Comparison of ENCODE assay signal across 8 cellular contexts in genomic region chr2:236168110-236169067, GRCh38. TPM values are rescaled to one million over a fixed set of nuclear protein-coding genes. Genes with fewer than 3 reads are reported as not detected.
DNase-seq lines count a peak whose midpoint lies in the region; ATAC-seq and TF ChIP-seq lines count a peak whose summit lies in the region.

GBX2 (minus strand) TSS chr2:236168386; CDS start chr2:236167971, 415 bp downstream.

- no peaks in the 10 kb centered on the region for H3K79me2 ChIP-seq in SK-N-SH (ENCODE audit: insufficient read depth)

- POLR2A ChIA-PET in SK-N-SH (lab: Yijun Ruan, JAX) = interaction anchor here (1.2 kb wide), 1 partner anchor 10 kb away, joined by 3 read pairs; no protein-coding TSS in a partner anchor

- no peaks in the 10 kb centered on the region for H3F3A ChIP-seq in SK-N-SH (replicated peaks; ENCODE audit: insufficient read depth)

- no peaks in the 10 kb centered on the region for H3K36me3 ChIP-seq in SK-N-SH (replicated peaks in 1 of 2; ENCODE audit: control insufficient read depth in 1 of 2, insufficient read depth in 2 of 2, low read length in 1 of 2)

- no peak for TF ChIP-seq CTCF in AG10803 (conservative IDR thresholded peaks at IDR 0.05; ENCODE audit: low read length)
- TF ChIP-seq CTCF in SK-N-SH (IDR thresholded peaks at IDR 0.05) = no peak

- peak within 1 kb of the TSS; percentile 34 for H3K4me3 ChIP-seq in AG10803 (ENCODE audit: low read length)
- H3K4me3 ChIP-seq in SK-N-SH (ENCODE audit: low read depth in 2 of 2, low read length in 1 of 2) = peak within 1 kb of the TSS; percentile 34 to 60

- H3K9me3 ChIP-seq in SK-N-SH = no peaks in the 10 kb centered on the region

- CTCF ChIA-PET in SK-N-SH (lab: Yijun Ruan, JAX) = interaction anchor here (1.0 to 5.2 kb wide), 4 partner anchors 9 to 402 kb away, joined by 3 to 43 read pairs (median 31); no protein-coding TSS in a partner anchor

- WGBS in SK-N-SH (ENCODE audit: low lambda C conversion rate) = 10% methylated on average over 40 of the region's 105 CpGs

- TF ChIP-seq EP300 in SK-N-SH (IDR thresholded peaks at IDR 0.05; ENCODE audit: borderline replicate concordance in 1 of 2, low read depth in 1 of 2, low read length in 1 of 2) = no peak

- no peak for TF ChIP-seq RAD21 in SK-N-SH (IDR thresholded peaks at IDR 0.05; ENCODE audit: low read length)

- no peaks in the 10 kb centered on the region for H4K20me1 ChIP-seq in SK-N-SH (ENCODE audit: insufficient read depth)

- H3K27ac ChIP-seq in SK-N-SH (ENCODE audit: low read depth in 2 of 2, low read length in 1 of 2) = no peak within 1 kb of the TSS

- H3K27me3 ChIP-seq in SK-N-SH (ENCODE audit: insufficient read depth) = peaks cover 92% of the 10 kb centered on the region

- H3K9me2 ChIP-seq in SK-N-SH = no peaks in the 10 kb centered on the region

- H3K4me1 ChIP-seq in SK-N-SH (ENCODE audit: control insufficient read depth in 1 of 2, insufficient read depth in 2 of 2, low read depth in 1 of 2, low read length in 1 of 2) = peaks cover 0 to 12% of the 10 kb centered on the region in 2 experiments; a peak in 2 of 4 replicates

- H3K9ac ChIP-seq in SK-N-SH = no peak within 1 kb of the TSS

- peak within 1 kb of the TSS; percentile 81 for H3K4me2 ChIP-seq in SK-N-SH

- peak; percentile 48 for DNase-seq in AG10803 (ENCODE audit: low read depth)
- DNase-seq in HT1080 (ENCODE audit: low read depth) = peak; percentile 77
- peak; percentile 91 for DNase-seq in SK-N-SH
- DNase-seq in glomerular visceral epithelial cell (ENCODE audit: extremely low spot score) = peak; percentile 94
- DNase-seq in renal cortical epithelial cell (ENCODE audit: low read depth) = peak; percentile 36
- no peak for DNase-seq in activated naive CD4-positive, alpha-beta T cell treated with anti-CD3 and anti-CD28 coated beads, Interleukin-2, amount 50 U/mL, for 16 hours
- no peak for DNase-seq in stimulated activated CD4-positive, alpha-beta T cell treated with anti-CD3 and anti-CD28 coated beads, Interleukin-4, amount 100 ng/mL, for 24 hours

- no peak for ATAC-seq in GM18861 (IDR thresholded peaks at IDR 0.05; ENCODE audit: unreplicated experiment)

- no peak within 1 kb of the TSS for H2AFZ ChIP-seq in SK-N-SH (ENCODE audit: low read depth)

TF ChIP-seq in SK-N-SH, 30 proteins besides CTCF, POLR2A, EP300 and RAD21:
- TF ChIP-seq, protein P1, sequence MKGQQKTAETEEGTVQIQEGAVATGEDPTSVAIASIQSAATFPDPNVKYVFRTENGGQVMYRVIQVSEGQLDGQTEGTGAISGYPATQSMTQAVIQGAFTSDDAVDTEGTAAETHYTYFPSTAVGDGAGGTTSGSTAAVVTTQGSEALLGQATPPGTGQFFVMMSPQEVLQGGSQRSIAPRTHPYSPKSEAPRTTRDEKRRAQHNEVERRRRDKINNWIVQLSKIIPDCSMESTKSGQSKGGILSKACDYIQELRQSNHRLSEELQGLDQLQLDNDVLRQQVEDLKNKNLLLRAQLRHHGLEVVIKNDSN (IDR thresholded peaks at IDR 0.05; ENCODE audit: borderline replicate concordance, low read depth) = peak; percentile 91
- no peak for TF ChIP-seq MXI1 (IDR thresholded peaks at IDR 0.05; ENCODE audit: low read depth, low read length)
- TF ChIP-seq, protein P2, sequence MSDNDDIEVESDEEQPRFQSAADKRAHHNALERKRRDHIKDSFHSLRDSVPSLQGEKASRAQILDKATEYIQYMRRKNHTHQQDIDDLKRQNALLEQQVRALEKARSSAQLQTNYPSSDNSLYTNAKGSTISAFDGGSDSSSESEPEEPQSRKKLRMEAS (IDR thresholded peaks at IDR 0.05; ENCODE audit: low read depth) = peak; percentile 21; the same call in 1 of the 2 replicates

RNA-seq across cellular contexts. Expression of gene GBX2, which starts in this region (rescaled TPM):
- total RNA-seq in HT1080 (2014; rRNA removed; shearing (Covaris generic)) = 1.9 and 3.7 TPM in 2 replicates
- polyA plus RNA-seq in HT1080 (2015; cell fraction: cytosol; rRNA removed) = 2.1 and 2.3 TPM in 2 replicates
- 0.75 and 0.82 TPM in 2 replicates for polyA plus RNA-seq in HT1080 (2015; cell fraction: nucleus; rRNA removed)
- polyA plus RNA-seq in SK-N-SH (2012; rRNA removed) = 0.03 and 0.16 TPM in 2 replicates
- polyA plus RNA-seq in SK-N-SH (2012; cell fraction: cytosol; rRNA removed) = 0.08 and 0.14 TPM in 2 replicates
- 0.14 and 0.33 TPM in 2 replicates for polyA plus RNA-seq in SK-N-SH (2012; cell fraction: nucleus; rRNA removed)
- total RNA-seq in renal cortical epithelial cell = 1.0 TPM in 1 of 2 replicates, not detected in the other

Comparison
In these comparisons a context has a peak if more than half of its experiments do, and no peak if none do; other contexts are left out.
1. Peak in DNase-seq, H3K4me3 ChIP-seq and H3K4me2 ChIP-seq in SK-N-SH; RNA of the gene not detected or under 1 TPM.
2. DNase-seq: peak in AG10803 (single experiment), HT1080 (single experiment), glomerular visceral epithelial cell (single experiment) and renal cortical epithelial cell (single experiment); none in activated naive CD4-positive, alpha-beta T cell treated with anti-CD3 and anti-CD28 coated beads, Interleukin-2, amount 50 U/mL, for 16 hours (single experiment) and stimulated activated CD4-positive, alpha-beta T cell treated with anti-CD3 and anti-CD28 coated beads, Interleukin-4, amount 100 ng/mL, for 24 hours (single experiment).